In genomic region chr6:137571854-137572253, GRCh38 we compare ENCODE assay signal across 8 cellular contexts.
DNase-seq lines count a peak whose midpoint lies in the region; ATAC-seq lines count a peak whose summit lies in the region.

No MANE protein-coding gene starts in this region.

- no peak overlapping the region for H3K4me3 Mint-ChIP-seq in CD4-positive, CD25-positive, alpha-beta regulatory T cell

- H3K27ac ChIP-seq in CD4-positive, CD25-positive, alpha-beta regulatory T cell (ENCODE audit: insufficient read depth, low read length, poor library complexity, severe bottlenecking): no peak overlapping the region

- no peaks in the 10 kb centered on the region for H3K9me3 ChIP-seq in CD4-positive, CD25-positive, alpha-beta regulatory T cell (ENCODE audit: control insufficient read depth in 2 of 2, low read length in 2 of 2)

- peaks cover 27% of the 10 kb centered on the region for H3K27me3 ChIP-seq in CD4-positive, CD25-positive, alpha-beta regulatory T cell (ENCODE audit: control insufficient read depth, insufficient read depth, low read length)

- H3K4me1 ChIP-seq in CD4-positive, CD25-positive, alpha-beta regulatory T cell (ENCODE audit: control insufficient read depth, insufficient read depth, low read length, poor library complexity, severe bottlenecking): no peaks in the 10 kb centered on the region

- peak; percentile 52 to 76 for ATAC-seq in CD4-positive, CD25-positive, alpha-beta regulatory T cell (ENCODE audit: low read depth in 2 of 2)
- peak; percentile 73 for ATAC-seq in GM19035 (IDR thresholded peaks at IDR 0.05; ENCODE audit: unreplicated experiment)

- H3K36me3 ChIP-seq in CD4-positive, CD25-positive, alpha-beta regulatory T cell (ENCODE audit: control insufficient read depth, insufficient read depth, low read length): no peaks in the 10 kb centered on the region

- H3K4me1 Mint-ChIP-seq in CD4-positive, CD25-positive, alpha-beta regulatory T cell: peaks cover 0 to 2% (median 0%) of the 10 kb centered on the region in 4 donors

- H3K9me3 Mint-ChIP-seq in CD4-positive, CD25-positive, alpha-beta regulatory T cell: peaks cover 0 to 2% (median 0%) of the 10 kb centered on the region in 7 donors

- peak; percentile 25 to 81 (median 61) for DNase-seq in CD4-positive, CD25-positive, alpha-beta regulatory T cell
- peak; percentile 33 for DNase-seq in NCI-H226
- DNase-seq in activated T-cell treated with anti-CD3 and anti-CD28 coated beads for 4 hours: peak; percentile 64
- DNase-seq in foreskin melanocyte: peak; percentile 2
- peak in 2 of 3 donors; percentile 21 to 52 for DNase-seq in stimulated activated CD4-positive, alpha-beta T cell treated with anti-CD3 and anti-CD28 coated beads, TNF-alpha, amount 100 ng/mL, for 1 hour (ENCODE audit: low read depth in 3 of 3, low spot score in 1 of 3)
- no peak for DNase-seq in NOMO-1 treated with DMSO at 0.1 percent for 48 hours (lab: John Stamatoyannopoulos, UW; ENCODE audit: unreplicated experiment)
- DNase-seq in HCEC 1CT: no peak

- H3K36me3 Mint-ChIP-seq in CD4-positive, CD25-positive, alpha-beta regulatory T cell: no peaks in the 10 kb centered on the region

- H3K27ac Mint-ChIP-seq in CD4-positive, CD25-positive, alpha-beta regulatory T cell: no peak overlapping the region

- no peak overlapping the region for H3K4me3 ChIP-seq in CD4-positive, CD25-positive, alpha-beta regulatory T cell (ENCODE audit: low read depth, low read length)

- H3K27me3 Mint-ChIP-seq in CD4-positive, CD25-positive, alpha-beta regulatory T cell: peaks cover 35% of the 10 kb centered on the region

Comparison
In these comparisons a context has a peak if more than half of its experiments do, and no peak if none do; other contexts are left out.
1. DNase-seq: peak in CD4-positive, CD25-positive, alpha-beta regulatory T cell (3 of 3), NCI-H226 (single experiment), activated T-cell treated with anti-CD3 and anti-CD28 coated beads for 4 hours (single experiment), foreskin melanocyte (single experiment) and stimulated activated CD4-positive, alpha-beta T cell treated with anti-CD3 and anti-CD28 coated beads, TNF-alpha, amount 100 ng/mL, for 1 hour (2 of 3); none in NOMO-1 treated with DMSO at 0.1 percent for 48 hours (single experiment) and HCEC 1CT (single experiment).